In genomic region chr9:304519-305185, GRCh38 we compare ENCODE assay signal across 11 cellular contexts.
DNase-seq lines count a peak whose midpoint lies in the region; ATAC-seq and TF ChIP-seq lines count a peak whose summit lies in the region.
"Had no signal": no experiment of that assay in that cellular context is flagged by ENCODE, and none has a peak within 500 bp of the region (broad histone marks: within the 10 kb centered on the region; RNA-seq: fewer than 3 reads in every experiment).

No MANE protein-coding gene starts in this region.

- no peak for TF ChIP-seq CTCF in left lung (IDR thresholded peaks at IDR 0.05)

- POLR2A ChIA-PET in CD4-positive, alpha-beta memory T cell (lab: Charles Lee; ENCODE audit: partially characterized antibody), result interaction anchor here (1.1 to 3.7 kb wide), 3 partner anchors 27 to 89 kb away, joined by 3 to 18 read pairs (median 10); partner anchors contain the start of gene DOCK8

- H3K36me3 ChIP-seq in CD4-positive, alpha-beta memory T cell (ENCODE audit: insufficient read depth, low read length), result peaks cover 39% of the 10 kb centered on the region
- peaks cover 0 to 34% of the 10 kb centered on the region in 2 donors for H3K36me3 ChIP-seq in left lung
- H3K36me3 ChIP-seq: uterus had no signal

- CTCF ChIA-PET in CD4-positive, alpha-beta memory T cell (lab: Charles Lee; ENCODE audit: partially characterized antibody), result interaction anchor here (1.0 to 5.6 kb wide), 2 partner anchors 27 to 89 kb away, joined by 3 to 32 read pairs; partner anchors contain the start of gene DOCK8

- no peaks in the 10 kb centered on the region for H3K9me3 Mint-ChIP-seq in CD4-positive, alpha-beta memory T cell

- H3K36me3 Mint-ChIP-seq in CD4-positive, alpha-beta memory T cell, result peaks cover 44 to 78% of the 10 kb centered on the region in 2 donors

- intact Hi-C loops in CD4-positive, alpha-beta memory T cell (cut with micrococcal nuclease), result loop anchor here (5.0 kb wide), 1 partner anchor 32 kb away; no protein-coding TSS in a partner anchor
- intact Hi-C loops in left lung (cut with DNase I), result no loop called here

- H3K27ac Mint-ChIP-seq in CD4-positive, alpha-beta memory T cell, result peak overlapping the region; percentile 79 to 97 (median 95)

- H3K27me3 Mint-ChIP-seq in CD4-positive, alpha-beta memory T cell, result no peaks in the 10 kb centered on the region

- peak; percentile 95 for ATAC-seq in left lung
- ATAC-seq: left ventricle myocardium superior had no signal

- DNase-seq in CD4-positive, alpha-beta memory T cell, result peak; percentile 30 to 66 (median 56)
- DNase-seq in HT1080 (ENCODE audit: low read depth) (peak; percentile 22), left lung (no peak), AG20443 (ENCODE audit: low spot score) (no peak), substantia nigra (lab: John Stamatoyannopoulos, UW) (no peak), GOT3 (lab: John Stamatoyannopoulos, UW) (no peak), activated gamma-delta T cell (lab: John Stamatoyannopoulos, UW) (no peak)
- DNase-seq in central memory CD4-positive, alpha-beta T cell, result peak; percentile 68
- DNase-seq: left ventricle myocardium superior, retina, uterus had no signal

- no peak overlapping the region for H3K4me3 ChIP-seq in CD4-positive, alpha-beta memory T cell (ENCODE audit: low read length in 2 of 2)
- no peak overlapping the region for H3K4me3 ChIP-seq in left lung
- H3K4me3 ChIP-seq: uterus had no signal

- H3K4me1 ChIP-seq in CD4-positive, alpha-beta memory T cell (ENCODE audit: insufficient read depth, low read length), result peaks cover 4% of the 10 kb centered on the region
- no peaks in the 10 kb centered on the region for H3K4me1 ChIP-seq in left lung
- H3K4me1 ChIP-seq: uterus had no signal

- peak overlapping the region; percentile 33 for H3K27ac ChIP-seq in CD4-positive, alpha-beta memory T cell (ENCODE audit: low read depth, low read length)
- H3K27ac ChIP-seq in left lung (peak overlapping the region in 1 of 2 donors; percentile 65), substantia nigra (ENCODE audit: low read depth, low read length, poor library complexity, severe bottlenecking) (no peak overlapping the region)
- H3K27ac ChIP-seq: uterus had no signal

- H3K4me3 Mint-ChIP-seq in CD4-positive, alpha-beta memory T cell, result peak overlapping the region; percentile 7 to 74 (median 66)

- no peaks in the 10 kb centered on the region for H3K27me3 ChIP-seq in CD4-positive, alpha-beta memory T cell (ENCODE audit: insufficient read depth, low read length)
- H3K27me3 ChIP-seq in left lung, result no peaks in the 10 kb centered on the region
- H3K27me3 ChIP-seq: uterus had no signal

- H3K9me3 ChIP-seq in CD4-positive, alpha-beta memory T cell (ENCODE audit: control insufficient read depth in 1 of 2, low read length in 2 of 2), result no peaks in the 10 kb centered on the region
- no peaks in the 10 kb centered on the region for H3K9me3 ChIP-seq in left lung
- H3K9me3 ChIP-seq: uterus had no signal

- peaks cover 24 to 35% (median 29%) of the 10 kb centered on the region in 4 donors for H3K4me1 Mint-ChIP-seq in CD4-positive, alpha-beta memory T cell

Comparison
In these comparisons a context has a peak if more than half of its experiments do, and no peak if none do; other contexts are left out.
1. DNase-seq: peak in CD4-positive, alpha-beta memory T cell (5 of 5), HT1080 (single experiment) and central memory CD4-positive, alpha-beta T cell (single experiment); none in left lung (0 of 2), AG20443 (single experiment), substantia nigra (0 of 49), GOT3 (single experiment) and activated gamma-delta T cell (single experiment).